Comparison of ENCODE assay signal across 8 cellular contexts in genomic region chr19:42563352-42564210, GRCh38. TPM values are rescaled to one million over a fixed set of nuclear protein-coding genes. Genes with fewer than 3 reads are reported as not detected.
A peak's percentile ranks its signal among the peaks of the same experiment; 100 is the strongest.
DNase-seq lines count a peak whose midpoint lies in the region; ATAC-seq and TF ChIP-seq lines count a peak whose summit lies in the region.

No MANE protein-coding gene starts in this region.

- peak; percentile 83 for TF ChIP-seq CTCF in GM12872 (IDR thresholded peaks at IDR 0.05; ENCODE audit: insufficient read depth, low read depth, low read length)
- TF ChIP-seq CTCF in WI38 (IDR thresholded peaks at IDR 0.05; ENCODE audit: low read depth, low read length): peak; percentile 61; the same call in 1 of the 2 replicates
- TF ChIP-seq CTCF in foreskin keratinocyte (conservative IDR thresholded peaks at IDR 0.05): peak; percentile 71

- no peak overlapping the region for H3K27ac ChIP-seq in foreskin keratinocyte

- DNase-seq in Ammon's horn (ENCODE audit: low spot score): peak; percentile 83
- peak; percentile 49 for DNase-seq in NCI-H1092 treated with DMSO at 0.1 percent for 48 hours (lab: John Stamatoyannopoulos, UW)
- peak in 1 of 2 donors; percentile 33 for DNase-seq in foreskin keratinocyte
- peak in 31 of 56 donors; percentile 2 to 59 (median 16) for DNase-seq in nucleus accumbens (lab: John Stamatoyannopoulos, UW)
- no peak for DNase-seq in activated CD4-positive, CD25-positive, alpha-beta regulatory T cell (lab: John Stamatoyannopoulos, UW)

- peaks cover 5% of the 10 kb centered on the region for H3K27me3 ChIP-seq in foreskin keratinocyte

- peaks cover 12% of the 10 kb centered on the region for H3K4me1 ChIP-seq in foreskin keratinocyte

- ATAC-seq in foreskin keratinocyte (peak; percentile 48), HG03457 (IDR thresholded peaks at IDR 0.05; ENCODE audit: unreplicated experiment) (no peak)

- H3K4me3 ChIP-seq in WI38 (ENCODE audit: low read depth, low read length): no peak overlapping the region

RNA-seq across cellular contexts. Expression of gene CEACAM8, which starts 31.1 kb away (rescaled TPM):
- total RNA-seq in foreskin keratinocyte: not detected in 2 replicates
- not detected in 2 replicates for polyA plus RNA-seq in foreskin keratinocyte

RNA-seq across cellular contexts. Expression of gene CEACAM1, which starts 35.3 kb away (rescaled TPM):
- 3.0 and 3.7 TPM in 2 replicates for total RNA-seq in foreskin keratinocyte
- 2.4 and 3.3 TPM in 2 replicates for polyA plus RNA-seq in foreskin keratinocyte

Comparison
In these comparisons a context has a peak if more than half of its experiments do, and no peak if none do; other contexts are left out.
1. DNase-seq: peak in Ammon's horn (single experiment), NCI-H1092 treated with DMSO at 0.1 percent for 48 hours (single experiment) and nucleus accumbens (31 of 56); none in activated CD4-positive, CD25-positive, alpha-beta regulatory T cell (0 of 4).
2. Peak in every context shown above with its lines, with median percentiles within 50 percentile points of each other: CTCF ChIP-seq.